8 cellular contexts compared by ENCODE assay signal in genomic region chr3:128322030-128323022, GRCh38.
A peak's percentile ranks its signal among the peaks of the same experiment; 100 is the strongest.
DNase-seq lines count a peak whose midpoint lies in the region; ATAC-seq and TF ChIP-seq lines count a peak whose summit lies in the region.

No MANE protein-coding gene starts in this region.

- no peak overlapping the region for H3K4me2 ChIP-seq in parathyroid adenoma (ENCODE audit: low read length)

- H3K4me3 ChIP-seq in fibroblast of mammary gland (ENCODE audit: control insufficient read depth, low read depth, low read length) (no peak overlapping the region), parathyroid adenoma (ENCODE audit: low read depth, low read length) (no peak overlapping the region)

- peak; percentile 61 for TF ChIP-seq CTCF in fibroblast of mammary gland (conservative IDR thresholded peaks at IDR 0.05; ENCODE audit: control insufficient read depth, insufficient read depth, low read depth, low read length)
- TF ChIP-seq CTCF in parathyroid adenoma (IDR thresholded peaks at IDR 0.05): peak; percentile 52

- H3K9me3 ChIP-seq in parathyroid adenoma (ENCODE audit: control insufficient read depth, low read length): no peaks in the 10 kb centered on the region

- no peaks in the 10 kb centered on the region for H3K4me1 ChIP-seq in parathyroid adenoma

- no peak overlapping the region for H3K27ac ChIP-seq in parathyroid adenoma

- no peak overlapping the region for H2AFZ ChIP-seq in parathyroid adenoma

- H3K27me3 ChIP-seq in parathyroid adenoma (ENCODE audit: control insufficient read depth, insufficient read depth, low read length): no peaks in the 10 kb centered on the region

- no peaks in the 10 kb centered on the region for H3K36me3 ChIP-seq in parathyroid adenoma (ENCODE audit: control insufficient read depth, insufficient read depth, low read length)

- peak; percentile 55 for DNase-seq in GM03348 (ENCODE audit: low spot score)
- peak; percentile 12 for DNase-seq in NCI-H146 treated with DMSO at 0.1 percent for 48 hours (lab: John Stamatoyannopoulos, UW; ENCODE audit: unreplicated experiment)
- peak; percentile 43 for DNase-seq in activated T-cell treated with anti-CD3 and anti-CD28 coated beads for 4 hours
- peak; percentile 50 for DNase-seq in fibroblast of mammary gland (ENCODE audit: low read depth)

- ATAC-seq in HG03175 (IDR thresholded peaks at IDR 0.05; ENCODE audit: unreplicated experiment) (no peak), HG02763 (IDR thresholded peaks at IDR 0.05; ENCODE audit: unreplicated experiment) (no peak), HG03135 (IDR thresholded peaks at IDR 0.05; ENCODE audit: unreplicated experiment) (no peak)

- H3K9ac ChIP-seq in parathyroid adenoma: no peak overlapping the region

- no peaks in the 10 kb centered on the region for H3K79me2 ChIP-seq in parathyroid adenoma
